ENCODE assay signal across 16 cellular contexts in genomic region chr12:121766290-121767039, GRCh38. TPM values are rescaled to one million over a fixed set of nuclear protein-coding genes. Genes with fewer than 3 reads are reported as not detected.
A peak's percentile ranks its signal among the peaks of the same experiment; 100 is the strongest.
DNase-seq lines count a peak whose midpoint lies in the region; ATAC-seq, FAIRE-seq and TF ChIP-seq lines count a peak whose summit lies in the region.
"Had no signal": no experiment of that assay in that cellular context is flagged by ENCODE, and none has a peak within 500 bp of the region (broad histone marks: within the 10 kb centered on the region; RNA-seq: fewer than 3 reads in every experiment).

No MANE protein-coding gene starts in this region.

- no peak for TF ChIP-seq POLR2A in K562 (conservative IDR thresholded peaks at IDR 0.05)

- no peaks in the 10 kb centered on the region for H3K36me3 Mint-ChIP-seq in activated T-helper 2 cell treated with anti-CD3 and anti-CD28 coated beads, Interferon-gamma antibody, Interleukin-2, Interleukin-4, amounts not matched to agents 10 μg/mL and 5 μg/mL and 100 μg/mL, durations not matched to agents 14 hours and 24 hours and 36 hours (ENCODE audit: low read depth)

- no peak for FAIRE-seq in K562 (lab: Jason Lieb, UNC)

- DNase-seq in K562 (ENCODE audit: extremely low read depth in 1 of 4, low spot score in 3 of 4): peak in 3 of 4 experiments; percentile 59 to 73 (median 72)
- DNase-seq in psoas muscle: no peak
- no peak for DNase-seq in activated T-helper 2 cell treated with anti-CD3 and anti-CD28 coated beads, Interferon-gamma antibody, Interleukin-2, Interleukin-4, amounts not matched to agents 10 μg/mL and 5 μg/mL and 100 μg/mL, durations not matched to agents 14 hours and 24 hours and 36 hours (ENCODE audit: low spot score)
- no peak for DNase-seq in kidney glomerular epithelial cell (lab: John Stamatoyannopoulos, UW)
- no peak for DNase-seq in midbrain (lab: John Stamatoyannopoulos, UW)
- DNase-seq: activated effector memory CD4-positive, alpha-beta T cell treated with Interleukin-2 at 50 U/mL for 16 hours; AML-193; cortex of kidney; NCI-H2081; NCI-H748 treated with DMSO at 0.1 percent for 48 hours; stimulated activated naive CD4-positive, alpha-beta T cell treated with Interleukin-2 at 50 U/mL for 16 hours had no signal

- H3K9ac ChIP-seq in BLaER1 treated with 17β-estradiol and CSF1 and Interleukin-3, amounts not matched to agents 10 nM and 100 nM: no peak overlapping the region
- no peak overlapping the region for H3K9ac ChIP-seq in K562 (ENCODE audit: insufficient read depth in 1 of 2, low read depth in 2 of 2, low read length in 2 of 2)

- H3K27me3 Mint-ChIP-seq in activated T-helper 2 cell treated with anti-CD3 and anti-CD28 coated beads, Interferon-gamma antibody, Interleukin-2, Interleukin-4, amounts not matched to agents 10 μg/mL and 5 μg/mL and 100 μg/mL, durations not matched to agents 14 hours and 24 hours and 36 hours (ENCODE audit: low read depth): no peaks in the 10 kb centered on the region

- H3K4me2 ChIP-seq in BLaER1 treated with 17β-estradiol and CSF1 and Interleukin-3, amounts not matched to agents 10 nM and 100 nM: peak overlapping the region in 9 of 11 experiments; percentile 30 to 79 (median 65); a peak in 18 of 22 replicates
- no peak overlapping the region for H3K4me2 ChIP-seq in K562 (ENCODE audit: insufficient read depth, low read length)
- H3K4me2 ChIP-seq: smooth muscle cell had no signal

- POLR2A ChIA-PET in HEK293 (lab: Yijun Ruan, JAX): no interaction called here
- POLR2A ChIA-PET in K562 (lab: Yijun Ruan, JAX): interaction anchor here (0.7 to 1.0 kb wide), 3 partner anchors 10 to 18 kb away, joined by 3 to 4 read pairs (median 4); no protein-coding TSS in a partner anchor

- H4K20me1 ChIP-seq in BLaER1 treated with 17β-estradiol and CSF1 and Interleukin-3, amounts not matched to agents 10 nM and 100 nM: no peaks in the 10 kb centered on the region; a peak in 2 of 22 replicates
- no peaks in the 10 kb centered on the region for H4K20me1 ChIP-seq in K562 (replicated peaks; ENCODE audit: control insufficient read depth, insufficient read depth, low read length)

- no peaks in the 10 kb centered on the region for H3K9me3 Mint-ChIP-seq in activated T-helper 2 cell treated with anti-CD3 and anti-CD28 coated beads, Interferon-gamma antibody, Interleukin-2, Interleukin-4, amounts not matched to agents 10 μg/mL and 5 μg/mL and 100 μg/mL, durations not matched to agents 14 hours and 24 hours and 36 hours

- no TSS peak for BruUV-seq in K562 (replicated peaks; lab: Mats Ljungman, UMichigan)

- no peak overlapping the region for H3K4me3 ChIP-seq in BLaER1 treated with 17β-estradiol and CSF1 and Interleukin-3, amounts not matched to agents 10 nM and 100 nM
- H3K4me3 ChIP-seq in HEK293 (ENCODE audit: low read depth, low read length): no peak overlapping the region
- H3K4me3 ChIP-seq in K562: no peak overlapping the region
- H3K4me3 ChIP-seq in psoas muscle: no peak overlapping the region
- H3K4me3 ChIP-seq: ascending aorta, smooth muscle cell had no signal

- H3K27ac Mint-ChIP-seq in activated T-helper 2 cell treated with anti-CD3 and anti-CD28 coated beads, Interferon-gamma antibody, Interleukin-2, Interleukin-4, amounts not matched to agents 10 μg/mL and 5 μg/mL and 100 μg/mL, durations not matched to agents 14 hours and 24 hours and 36 hours: no peak overlapping the region

- H3K36me3 ChIP-seq in BLaER1 treated with 17β-estradiol and CSF1 and Interleukin-3, amounts not matched to agents 10 nM and 100 nM: peaks cover 0 to 31% (median 10%) of the 10 kb centered on the region in 11 experiments; a peak in 8 of 22 replicates
- no peaks in the 10 kb centered on the region; a peak in 1 of 3 replicates for H3K36me3 ChIP-seq in HEK293 (ENCODE audit: control insufficient read depth in 2 of 2, insufficient read depth in 1 of 2, low read length in 2 of 2)
- H3K36me3 ChIP-seq in K562 (ENCODE audit: control insufficient read depth, insufficient read depth, low read length): peaks cover 21% of the 10 kb centered on the region; the same call in 2 of the 3 replicates
- peaks cover 0 to 12% of the 10 kb centered on the region in 2 donors for H3K36me3 ChIP-seq in psoas muscle (ENCODE audit: insufficient read depth in 1 of 2, low read depth in 1 of 2)
- H3K36me3 ChIP-seq: ascending aorta had no signal

- no peaks in the 10 kb centered on the region for H3K79me2 ChIP-seq in K562 (ENCODE audit: control insufficient read depth, insufficient read depth, low read length)

- no peaks in the 10 kb centered on the region for H3K27me3 ChIP-seq in BLaER1 treated with 17β-estradiol and CSF1 and Interleukin-3, amounts not matched to agents 10 nM and 100 nM
- H3K27me3 ChIP-seq in K562 (ENCODE audit: control insufficient read depth in 2 of 2, insufficient read depth in 2 of 2, low read length in 2 of 2) (no peaks in the 10 kb centered on the region), psoas muscle (ENCODE audit: insufficient read depth in 3 of 3, low read length in 2 of 3) (no peaks in the 10 kb centered on the region)
- H3K27me3 ChIP-seq: ascending aorta had no signal

- TF ChIP-seq CTCF in HEK293 (tag by site-specific recombination; IDR thresholded peaks at IDR 0.05) (no peak), K562 (IDR thresholded peaks at IDR 0.05 in 2 of 3, conservative IDR thresholded peaks at IDR 0.05 in 1 of 3; ENCODE audit: insufficient read depth in 2 of 3, low read depth in 1 of 3, low read length in 3 of 3) (no peak), psoas muscle (IDR thresholded peaks at IDR 0.05) (no peak)

- no peak for TF ChIP-seq EP300 in K562 (IDR thresholded peaks at IDR 0.05; ENCODE audit: low read length)

- H3K4me1 Mint-ChIP-seq in activated T-helper 2 cell treated with anti-CD3 and anti-CD28 coated beads, Interferon-gamma antibody, Interleukin-2, Interleukin-4, amounts not matched to agents 10 μg/mL and 5 μg/mL and 100 μg/mL, durations not matched to agents 14 hours and 24 hours and 36 hours (ENCODE audit: low read depth): no peaks in the 10 kb centered on the region

- no peak overlapping the region for H3K4me3 Mint-ChIP-seq in activated T-helper 2 cell treated with anti-CD3 and anti-CD28 coated beads, Interferon-gamma antibody, Interleukin-2, Interleukin-4, amounts not matched to agents 10 μg/mL and 5 μg/mL and 100 μg/mL, durations not matched to agents 14 hours and 24 hours and 36 hours (ENCODE audit: low read depth)

- ATAC-seq in K562 (peak; percentile 63), psoas muscle (no peak), GM18867 (IDR thresholded peaks at IDR 0.05; ENCODE audit: unreplicated experiment) (no peak)

- H3K4me1 ChIP-seq in BLaER1 treated with 17β-estradiol and CSF1 and Interleukin-3, amounts not matched to agents 10 nM and 100 nM: peaks cover 12 to 62% (median 54%) of the 10 kb centered on the region in 10 experiments; a peak in 19 of 20 replicates
- peaks cover 8% of the 10 kb centered on the region for H3K4me1 ChIP-seq in HEK293 (ENCODE audit: control insufficient read depth, insufficient read depth, low read length)
- H3K4me1 ChIP-seq in K562 (replicated peaks in 1 of 2; ENCODE audit: control insufficient read depth in 2 of 2, insufficient read depth in 2 of 2, low read length in 2 of 2): peaks cover 13 to 34% of the 10 kb centered on the region in 2 experiments; a peak in 4 of 5 replicates
- peaks cover 37% of the 10 kb centered on the region for H3K4me1 ChIP-seq in psoas muscle

- 89% methylated on average over 4 of the region's 5 CpGs for WGBS in K562 (ENCODE audit: insufficient coverage, low coverage, missing lambda C conversion rate)
- 77 to 92% (median 82%) methylated on average over 5 of the region's 5 CpGs for WGBS in psoas muscle, 3 donors

- CTCF ChIA-PET in HEK293 (lab: Yijun Ruan, JAX): interaction anchor here (0.6 to 3.3 kb wide), 7 partner anchors 10 to 288 kb away, joined by 3 to 20 read pairs (median 3); partner anchors contain the start of gene RHOF
- CTCF ChIA-PET in K562 (lab: Yijun Ruan, JAX; ENCODE audit: low intra/inter-chr PET ratio): no interaction called here

- H2AFZ ChIP-seq in K562 (ENCODE audit: low read depth, low read length): no peak overlapping the region

- no peaks in the 10 kb centered on the region for H3K9me3 ChIP-seq in BLaER1 treated with 17β-estradiol and CSF1 and Interleukin-3, amounts not matched to agents 10 nM and 100 nM (replicated peaks in 1 of 11)
- no peaks in the 10 kb centered on the region for H3K9me3 ChIP-seq in HEK293 (ENCODE audit: control insufficient read depth, insufficient read depth, low read depth, low read length)
- no peaks in the 10 kb centered on the region for H3K9me3 ChIP-seq in K562 (replicated peaks; ENCODE audit: control insufficient read depth, insufficient read depth, low read depth, low read length)
- no peaks in the 10 kb centered on the region for H3K9me3 ChIP-seq in psoas muscle
- H3K9me3 ChIP-seq: ascending aorta had no signal

- H3K9me1 ChIP-seq in K562 (ENCODE audit: control insufficient read depth, insufficient read depth, low read length): no peaks in the 10 kb centered on the region

- TF ChIP-seq RAD21 in K562 (CRISPR knock-in tag; conservative IDR thresholded peaks at IDR 0.05 in 1 of 2, IDR thresholded peaks at IDR 0.05 in 1 of 2): no peak

- in situ Hi-C loops in K562 (cut with MboI): loop anchor here (5.0 kb wide), 1 partner anchor 74 kb away; no protein-coding TSS in a partner anchor

- peak overlapping the region in 3 of 11 experiments; percentile 19 to 70 (median 21); a peak in 6 of 22 replicates for H3K27ac ChIP-seq in BLaER1 treated with 17β-estradiol and CSF1 and Interleukin-3, amounts not matched to agents 10 nM and 100 nM
- no peak overlapping the region for H3K27ac ChIP-seq in HEK293 (ENCODE audit: extremely low read depth, low read depth, low read length)
- no peak overlapping the region for H3K27ac ChIP-seq in K562 (ENCODE audit: extremely low read depth, low read depth, low read length)
- H3K27ac ChIP-seq in psoas muscle: peak overlapping the region; percentile 41

- intact Hi-C loops in K562 (cut with micrococcal nuclease) (no loop called here), psoas muscle (cut with DNase I) (no loop called here)
- intact Hi-C loops in activated T-helper 2 cell treated with anti-CD3 and anti-CD28 coated beads, Interferon-gamma antibody, Interleukin-2, Interleukin-4, amounts not matched to agents 10 μg/mL and 5 μg/mL and 100 μg/mL, durations not matched to agents 14 hours and 24 hours and 36 hours (cut with micrococcal nuclease): no loop called here

RNA-seq across cellular contexts. Expression of gene RHOF, which starts 27.0 kb away (rescaled TPM):
- 78.6 and 99.1 TPM in 2 replicates for total RNA-seq in K562 (2011; cell fraction: chromatin; rRNA removed; ENCODE audit: low replicate concordance)
- total RNA-seq in K562 (2011; cell fraction: nucleolus; rRNA removed): 34.0 and 38.0 TPM in 2 replicates
- total RNA-seq in K562 (2011; cell fraction: nucleoplasm; rRNA removed): 43.6 and 46.6 TPM in 2 replicates
- total RNA-seq in K562 (2014; rRNA removed) (3.5 and 3.9 TPM in 2 replicates), K562 (2014; rRNA removed; fragmentation: Illumina TruSeq; extraction: Trizol) (3.1 and 3.9 TPM in 2 replicates), K562 (2015; rRNA removed; fragmentation: Illumina TruSeq; extraction: Trizol) (4.3 and 4.8 TPM in 2 replicates), K562 (2021) (10.1 and 10.4 TPM in 2 replicates), psoas muscle (1 to 10 TPM; 3.3 to 4.8 (median 3.9) TPM)
- polyA plus RNA-seq in K562 (2011; rRNA removed) (4.0 and 6.3 TPM in 2 replicates), K562 (2014; fragmentation: Illumina TruSeq; extraction: Trizol) (4.3 and 5.4 TPM in 2 replicates), K562 (2014; fragmentation: Nextera tagmentation; extraction: Ambion mirVana) (under 1 TPM; 0.13 to 0.45 TPM), K562 (2014; rRNA removed) (8.8 and 9.5 TPM in 2 replicates), psoas muscle (1 to 10 TPM; 1.4 to 4.3 (median 1.6) TPM)
- polyA plus RNA-seq in K562 (2011; cell fraction: cytosol; rRNA removed): 1.2 and 2.6 TPM in 2 replicates
- polyA plus RNA-seq in K562 (2011; cell fraction: nucleus; rRNA removed): 21.6 and 23.6 TPM in 2 replicates
- 3.9 and 4.4 TPM in 2 replicates for polyA plus RNA-seq in K562 (2012)
- 3.8 and 8.5 TPM in 2 replicates for polyA minus RNA-seq in K562 (2011; rRNA and poly(A)+ RNA removed)
- polyA minus RNA-seq in K562 (2011; cell fraction: cytosol; rRNA and poly(A)+ RNA removed): 2.6 and 4.0 TPM in 2 replicates
- 19.9 and 31.2 TPM in 2 replicates for polyA minus RNA-seq in K562 (2011; cell fraction: nucleus; rRNA and poly(A)+ RNA removed)
- 115 and 119 TPM in 2 replicates for total RNA-seq in activated T-helper 2 cell treated with anti-CD3 and anti-CD28 coated beads, Interferon-gamma antibody, Interleukin-2, Interleukin-4, amounts not matched to agents 10 μg/mL and 5 μg/mL and 100 μg/mL, durations not matched to agents 14 hours and 24 hours and 36 hours

RNA-seq across cellular contexts. Expression of gene SETD1B, which starts 37.3 kb away (rescaled TPM):
- total RNA-seq in K562 (2011; cell fraction: chromatin; rRNA removed; ENCODE audit: low replicate concordance): 15.2 and 26.5 TPM in 2 replicates
- 12.8 and 13.4 TPM in 2 replicates for total RNA-seq in K562 (2011; cell fraction: nucleolus; rRNA removed)
- total RNA-seq in K562 (2011; cell fraction: nucleoplasm; rRNA removed): 10.8 and 11.7 TPM in 2 replicates
- total RNA-seq in K562 (2014; rRNA removed) (2.9 and 4.7 TPM in 2 replicates), K562 (2014; rRNA removed; fragmentation: Illumina TruSeq; extraction: Trizol) (0.99 and 1.4 TPM in 2 replicates), K562 (2015; rRNA removed; fragmentation: Illumina TruSeq; extraction: Trizol) (2.1 and 3.1 TPM in 2 replicates), K562 (2021) (23.6 and 26.6 TPM in 2 replicates), psoas muscle (10 to 100 TPM in 3 of 4 donors, 1 to 10 TPM in 1; 9.2 to 13.0 (median 11.8) TPM)
- polyA plus RNA-seq in K562 (2011; rRNA removed) (0.77 and 1.1 TPM in 2 replicates), K562 (2014; fragmentation: Illumina TruSeq; extraction: Trizol) (6.1 and 10.6 TPM in 2 replicates), K562 (2014; fragmentation: Nextera tagmentation; extraction: Ambion mirVana) (1 to 10 TPM in 1 of 2 experiments, under 1 TPM in 1; 0.48 to 2.3 TPM), K562 (2014; rRNA removed) (6.9 and 7.1 TPM in 2 replicates), psoas muscle (1 to 10 TPM; 2.8 to 7.5 (median 3.0) TPM)
- polyA plus RNA-seq in K562 (2011; cell fraction: cytosol; rRNA removed): 0.75 and 1.0 TPM in 2 replicates
- 4.0 and 7.0 TPM in 2 replicates for polyA plus RNA-seq in K562 (2011; cell fraction: nucleus; rRNA removed)
- polyA plus RNA-seq in K562 (2012): 8.4 and 8.6 TPM in 2 replicates
- 1.2 and 1.3 TPM in 2 replicates for polyA minus RNA-seq in K562 (2011; rRNA and poly(A)+ RNA removed)
- 5.6 and 7.3 TPM in 2 replicates for polyA minus RNA-seq in K562 (2011; cell fraction: cytosol; rRNA and poly(A)+ RNA removed)
- polyA minus RNA-seq in K562 (2011; cell fraction: nucleus; rRNA and poly(A)+ RNA removed): 2.8 and 3.1 TPM in 2 replicates
- total RNA-seq in activated T-helper 2 cell treated with anti-CD3 and anti-CD28 coated beads, Interferon-gamma antibody, Interleukin-2, Interleukin-4, amounts not matched to agents 10 μg/mL and 5 μg/mL and 100 μg/mL, durations not matched to agents 14 hours and 24 hours and 36 hours: 23.3 and 24.0 TPM in 2 replicates

RNA-seq across cellular contexts. Expression of gene TMEM120B, which starts 53.9 kb away (rescaled TPM):
- 35.7 and 82.7 TPM in 2 replicates for total RNA-seq in K562 (2011; cell fraction: chromatin; rRNA removed; ENCODE audit: low replicate concordance)
- 44.5 and 46.5 TPM in 2 replicates for total RNA-seq in K562 (2011; cell fraction: nucleolus; rRNA removed)
- total RNA-seq in K562 (2011; cell fraction: nucleoplasm; rRNA removed): 44.1 and 47.5 TPM in 2 replicates
- total RNA-seq in K562 (2014; rRNA removed): 9.0 and 11.2 TPM in 2 replicates
- total RNA-seq in K562 (2014; rRNA removed; fragmentation: Illumina TruSeq; extraction: Trizol): 4.7 and 7.4 TPM in 2 replicates
- 6.5 and 7.0 TPM in 2 replicates for total RNA-seq in K562 (2015; rRNA removed; fragmentation: Illumina TruSeq; extraction: Trizol)
- total RNA-seq in K562 (2021): 17.0 and 18.6 TPM in 2 replicates
- 7.2 and 11.4 TPM in 2 replicates for polyA plus RNA-seq in K562 (2011; rRNA removed)
- 10.3 and 15.3 TPM in 2 replicates for polyA plus RNA-seq in K562 (2011; cell fraction: cytosol; rRNA removed)
- polyA plus RNA-seq in K562 (2011; cell fraction: nucleus; rRNA removed): 28.6 and 45.5 TPM in 2 replicates
- 6.7 and 14.1 TPM in 2 replicates for polyA plus RNA-seq in K562 (2012)
- 10.1 and 11.4 TPM in 2 replicates for polyA plus RNA-seq in K562 (2014; fragmentation: Illumina TruSeq; extraction: Trizol)
- polyA plus RNA-seq in K562 (2014; fragmentation: Nextera tagmentation; extraction: Ambion mirVana): 1 to 10 TPM; 1.7 to 3.8 TPM
- polyA plus RNA-seq in K562 (2014; rRNA removed): 12.2 and 18.5 TPM in 2 replicates
- 13.6 and 16.5 TPM in 2 replicates for polyA minus RNA-seq in K562 (2011; rRNA and poly(A)+ RNA removed)
- 7.0 and 11.8 TPM in 2 replicates for polyA minus RNA-seq in K562 (2011; cell fraction: cytosol; rRNA and poly(A)+ RNA removed)
- polyA minus RNA-seq in K562 (2011; cell fraction: nucleus; rRNA and poly(A)+ RNA removed): 8.1 and 13.1 TPM in 2 replicates
- 10 to 100 TPM; 11.4 to 21.2 (median 15.5) TPM for total RNA-seq in psoas muscle
- 10 to 100 TPM; 11.0 to 29.7 (median 12.7) TPM for polyA plus RNA-seq in psoas muscle
- 14.1 and 14.2 TPM in 2 replicates for total RNA-seq in activated T-helper 2 cell treated with anti-CD3 and anti-CD28 coated beads, Interferon-gamma antibody, Interleukin-2, Interleukin-4, amounts not matched to agents 10 μg/mL and 5 μg/mL and 100 μg/mL, durations not matched to agents 14 hours and 24 hours and 36 hours

Comparison
In these comparisons a context has a peak if more than half of its experiments do, and no peak if none do; other contexts are left out.
1. DNase-seq: peak in K562 (3 of 4); none in psoas muscle (0 of 2), activated T-helper 2 cell treated with anti-CD3 and anti-CD28 coated beads, Interferon-gamma antibody, Interleukin-2, Interleukin-4, amounts not matched to agents 10 μg/mL and 5 μg/mL and 100 μg/mL, durations not matched to agents 14 hours and 24 hours and 36 hours (single experiment), kidney glomerular epithelial cell (single experiment) and midbrain (single experiment).